8 cellular contexts compared by ENCODE assay signal in genomic region chr10:117374506-117375359, GRCh38. TPM values are rescaled to one million over a fixed set of nuclear protein-coding genes. Genes with fewer than 3 reads are reported as not detected.
DNase-seq lines count a peak whose midpoint lies in the region; ATAC-seq and TF ChIP-seq lines count a peak whose summit lies in the region.

No MANE protein-coding gene starts in this region.

- no peaks in the 10 kb centered on the region for H3K36me3 Mint-ChIP-seq in mesothelial cell of epicardium

- H3K36me3 ChIP-seq in stomach: no peaks in the 10 kb centered on the region

- TF ChIP-seq CTCF in mesothelial cell of epicardium (IDR thresholded peaks at IDR 0.05; ENCODE audit: unreplicated experiment): no peak
- no peak for TF ChIP-seq CTCF in stomach (IDR thresholded peaks at IDR 0.05)

- TF ChIP-seq EP300 in stomach (IDR thresholded peaks at IDR 0.05): no peak

- TF ChIP-seq POLR2A in stomach (IDR thresholded peaks at IDR 0.05): no peak

- intact Hi-C loops in stomach (cut with DNase I; ENCODE audit: low total_unique reads): no loop called here

- DNase-seq in NCI-H1092 treated with DMSO at 0.1 percent for 48 hours (lab: John Stamatoyannopoulos, UW) (peak; percentile 30), NCI-H1092 (lab: John Stamatoyannopoulos, UW) (no peak), epithelial cell of prostate (ENCODE audit: low read depth, low spot score) (no peak), mesothelial cell of epicardium (ENCODE audit: low spot score in 2 of 2, unreplicated experiment in 2 of 2) (no peak), stomach (peak; percentile 39)
- no peak for DNase-seq in Jurkat, Clone E6-1 (ENCODE audit: low read depth, low spot score)
- peak; percentile 32 to 47 for DNase-seq in activated CD4-positive, alpha-beta T cell treated with anti-CD3 and anti-CD28 coated beads, Interleukin-2, amount 50 U/mL, for 48 hours

- H3K9me3 Mint-ChIP-seq in mesothelial cell of epicardium: no peaks in the 10 kb centered on the region

- H3K27me3 ChIP-seq in stomach: peaks cover 0 to 12% (median 0%) of the 10 kb centered on the region in 3 donors

- 0 to 1% (median 0%) methylated on average over 19 to 92 of the region's 92 CpGs for WGBS in stomach, 5 donors

- H3K27ac ChIP-seq in epithelial cell of prostate (peak overlapping the region; percentile 66), stomach (peak overlapping the region; percentile 98 to 100 (median 99))

- peak; percentile 25 for ATAC-seq in GM21786 (IDR thresholded peaks at IDR 0.05; ENCODE audit: unreplicated experiment)

- H3K4me3 Mint-ChIP-seq in mesothelial cell of epicardium: peak overlapping the region; percentile 88

- peak overlapping the region; percentile 83 for H3K27ac Mint-ChIP-seq in mesothelial cell of epicardium

- H3K9me3 ChIP-seq in stomach: no peaks in the 10 kb centered on the region

- H3K4me3 ChIP-seq in Jurkat, Clone E6-1 (ENCODE audit: low read length): peak overlapping the region; percentile 82
- H3K4me3 ChIP-seq in stomach: peak overlapping the region; percentile 91 to 97 (median 96)

- peaks cover 28% of the 10 kb centered on the region for H3K27me3 Mint-ChIP-seq in mesothelial cell of epicardium (ENCODE audit: low read depth)

- H3K4me1 Mint-ChIP-seq in mesothelial cell of epicardium: peaks cover 32% of the 10 kb centered on the region

- H3K4me1 ChIP-seq in stomach: peaks cover 15 to 45% (median 35%) of the 10 kb centered on the region in 4 donors

RNA-seq across cellular contexts. Expression of gene PDZD8, which starts 0.5 kb away (rescaled TPM):
- 15.6 TPM for polyA plus RNA-seq in Jurkat, Clone E6-1 (2012; ENCODE audit: insufficient read depth, insufficient read length)
- 26.3 to 29.2 TPM (median 27.3 TPM) in 3 replicates for total RNA-seq in mesothelial cell of epicardium
- total RNA-seq in stomach: 10 to 100 TPM; 11.1 to 60.5 (median 40.4) TPM
- 1 to 10 TPM; 3.5 to 5.5 (median 4.0) TPM for polyA plus RNA-seq in stomach

Comparison
In these comparisons a context has a peak if more than half of its experiments do, and no peak if none do; other contexts are left out.
1. DNase-seq: peak in NCI-H1092 treated with DMSO at 0.1 percent for 48 hours (single experiment), activated CD4-positive, alpha-beta T cell treated with anti-CD3 and anti-CD28 coated beads, Interleukin-2, amount 50 U/mL, for 48 hours (2 of 2) and stomach (single experiment); none in NCI-H1092 (single experiment), Jurkat, Clone E6-1 (single experiment), epithelial cell of prostate (single experiment) and mesothelial cell of epicardium (0 of 2).